ENCODE assay signal across 8 cellular contexts in the genomic region with DNA sequence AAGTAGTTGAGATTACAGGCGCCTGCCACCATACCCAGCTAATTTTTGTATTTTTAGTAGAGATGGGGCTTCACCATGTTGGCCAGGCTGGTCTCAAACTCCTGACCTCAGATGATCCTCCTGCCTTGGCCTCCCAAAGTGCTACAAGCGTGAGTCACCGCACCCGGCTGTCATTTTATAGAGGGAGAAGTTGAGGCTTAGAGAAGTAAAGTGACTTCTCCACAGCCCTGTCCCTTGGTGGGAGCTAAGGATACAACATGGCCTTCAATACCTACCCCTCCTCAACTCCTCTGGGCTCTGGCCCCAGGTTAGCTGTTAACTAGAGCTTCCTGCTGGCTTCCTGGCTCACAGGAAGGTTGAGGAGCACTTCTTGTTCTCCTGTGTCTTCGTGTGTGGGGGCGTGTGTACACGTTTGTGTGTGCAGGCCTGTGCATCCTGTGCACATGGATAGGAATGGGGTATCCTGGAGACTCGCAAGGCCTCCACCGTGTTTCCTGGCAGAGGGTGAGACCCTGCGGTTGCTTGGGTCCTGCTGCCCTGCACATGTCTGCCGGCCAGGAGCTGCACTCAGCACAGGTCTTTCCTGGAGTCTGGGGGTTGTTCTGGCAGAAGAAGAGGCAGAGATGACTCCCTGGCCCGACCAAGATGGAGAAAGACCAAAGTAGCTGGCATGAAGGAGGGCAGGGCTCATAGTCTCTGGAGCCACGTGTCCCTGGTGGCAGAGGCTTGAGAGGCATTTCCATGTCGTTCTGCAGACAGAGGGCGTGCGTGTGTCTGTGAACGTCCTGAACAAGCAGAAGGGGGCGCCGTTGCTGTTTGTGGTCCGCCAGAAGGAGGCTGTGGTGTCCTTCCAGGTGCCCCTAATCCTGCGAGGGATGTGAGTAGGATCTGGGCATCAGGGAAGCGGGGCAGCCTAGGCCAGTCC. TPM values are rescaled to one million over a fixed set of nuclear protein-coding genes. Genes with fewer than 3 reads are reported as not detected.
DNase-seq lines count a peak whose midpoint lies in the region; ATAC-seq, FAIRE-seq and TF ChIP-seq lines count a peak whose summit lies in the region.

No MANE protein-coding gene starts in this region.

- ATAC-seq in activated naive CD8-positive, alpha-beta T cell treated with anti-CD3 and anti-CD28 coated beads, Interleukin-2, amount 10 ng/mL, durations not matched to agents 7 days and 5 days (ENCODE audit: low read depth), result peak; percentile 23
- peak; percentile 47 to 67 (median 56) for ATAC-seq in psoas muscle

- H3K27ac ChIP-seq in right atrium auricular region (peak overlapping the region; percentile 32 to 95), psoas muscle (no peak overlapping the region)

- CTCF ChIA-PET in HEK293T (lab: Yijun Ruan, JAX), result interaction anchor here (0.6 to 2.2 kb wide), 7 partner anchors 8 to 335 kb away, joined by 3 to 10 read pairs (median 4); no protein-coding TSS in a partner anchor

- peak overlapping the region; percentile 49 for H3K27ac Mint-ChIP-seq in activated naive CD8-positive, alpha-beta T cell treated with anti-CD3 and anti-CD28 coated beads, Interleukin-2, amount 10 ng/mL, durations not matched to agents 7 days and 5 days

- intact Hi-C loops in psoas muscle (cut with DNase I), result loop anchor here (2.0 to 5.0 kb wide), 2 partner anchors 36 to 46 kb away; no protein-coding TSS in a partner anchor

- DNase-seq in COLO668 (lab: John Stamatoyannopoulos, UW; ENCODE audit: unreplicated experiment) (peak; percentile 54), HEK293T (ENCODE audit: extremely low spot score) (peak; percentile 78), SIG-M5 (lab: John Stamatoyannopoulos, UW) (peak; percentile 12), right atrium auricular region (ENCODE audit: low spot score) (peak; percentile 88), psoas muscle (peak; percentile 71 to 86), DMS79 treated with DMSO at 0.1 percent for 48 hours (lab: John Stamatoyannopoulos, UW) (no peak), RCC 7860 (ENCODE audit: low spot score) (no peak)
- DNase-seq in activated naive CD8-positive, alpha-beta T cell treated with anti-CD3 and anti-CD28 coated beads, Interleukin-2, amount 10 ng/mL, durations not matched to agents 7 days and 5 days, result peak; percentile 55

- TF ChIP-seq CTCF in right atrium auricular region (IDR thresholded peaks at IDR 0.05), result peak; percentile 52 to 78
- peak; percentile 63 for TF ChIP-seq CTCF in psoas muscle (IDR thresholded peaks at IDR 0.05)

- peaks cover 21% of the 10 kb centered on the region for H3K4me1 Mint-ChIP-seq in activated naive CD8-positive, alpha-beta T cell treated with anti-CD3 and anti-CD28 coated beads, Interleukin-2, amount 10 ng/mL, durations not matched to agents 7 days and 5 days

- H3K9me3 Mint-ChIP-seq in activated naive CD8-positive, alpha-beta T cell treated with anti-CD3 and anti-CD28 coated beads, Interleukin-2, amount 10 ng/mL, durations not matched to agents 7 days and 5 days, result no peaks in the 10 kb centered on the region

- no peak for FAIRE-seq in RCC 7860 (lab: Jason Lieb, UNC)

- peak overlapping the region; percentile 93 for H3K4me3 Mint-ChIP-seq in activated naive CD8-positive, alpha-beta T cell treated with anti-CD3 and anti-CD28 coated beads, Interleukin-2, amount 10 ng/mL, durations not matched to agents 7 days and 5 days

- no peaks in the 10 kb centered on the region for H3K27me3 Mint-ChIP-seq in activated naive CD8-positive, alpha-beta T cell treated with anti-CD3 and anti-CD28 coated beads, Interleukin-2, amount 10 ng/mL, durations not matched to agents 7 days and 5 days

- H3K27me3 ChIP-seq in right atrium auricular region, result no peaks in the 10 kb centered on the region
- no peaks in the 10 kb centered on the region for H3K27me3 ChIP-seq in psoas muscle (ENCODE audit: insufficient read depth in 3 of 3, low read length in 2 of 3)

- 37 to 49% (median 38%) methylated on average over 22 of the region's 22 CpGs for WGBS in psoas muscle, 3 donors

- H3K36me3 Mint-ChIP-seq in activated naive CD8-positive, alpha-beta T cell treated with anti-CD3 and anti-CD28 coated beads, Interleukin-2, amount 10 ng/mL, durations not matched to agents 7 days and 5 days, result no peaks in the 10 kb centered on the region

- H3K36me3 ChIP-seq in right atrium auricular region, result peaks cover 24% of the 10 kb centered on the region
- peaks cover 0 to 40% of the 10 kb centered on the region in 2 donors for H3K36me3 ChIP-seq in psoas muscle (ENCODE audit: insufficient read depth in 1 of 2, low read depth in 1 of 2)

- H3K9me3 ChIP-seq in right atrium auricular region, result no peaks in the 10 kb centered on the region
- no peaks in the 10 kb centered on the region for H3K9me3 ChIP-seq in psoas muscle

- H3K4me1 ChIP-seq in right atrium auricular region (peaks cover 0 to 30% of the 10 kb centered on the region in 2 donors), psoas muscle (peaks cover 32% of the 10 kb centered on the region)

- POLR2A ChIA-PET in HEK293T (lab: Yijun Ruan, JAX), result interaction anchor here (0.9 to 6.1 kb wide), 4 partner anchors 15 to 51 kb away, joined by 3 to 58 read pairs (median 6); partner anchors contain the start of genes PAFAH1B2, PCSK7 and RNF214
- POLR2A ChIA-PET in activated naive CD8-positive, alpha-beta T cell treated with anti-CD3 and anti-CD28 coated beads, Interleukin-2, amount 10 ng/mL, durations not matched to agents 7 days and 5 days (lab: Charles Lee), result interaction anchor here (0.6 to 4.2 kb wide), 3 partner anchors 24 to 49 kb away, joined by 6 to 30 read pairs (median 16); partner anchors contain the start of gene PAFAH1B2

- H3K4me3 ChIP-seq in right atrium auricular region, result no peak overlapping the region
- H3K4me3 ChIP-seq in psoas muscle, result peak overlapping the region; percentile 90

TF ChIP-seq in HEK293T, 16 proteins besides CTCF, POLR2A, EP300 and RAD21:
- TF ChIP-seq L3MBTL2 (conservative IDR thresholded peaks at IDR 0.05) (peak; percentile 57; the same call in 1 of the 2 replicates), FOXK2 (IDR thresholded peaks at IDR 0.05) (no peak)

RNA-seq across cellular contexts. Expression of gene SIDT2, which starts 2.4 kb away (rescaled TPM):
- total RNA-seq in activated naive CD8-positive, alpha-beta T cell treated with anti-CD3 and anti-CD28 coated beads, Interleukin-2, amount 10 ng/mL, durations not matched to agents 7 days and 5 days, result 10 to 100 TPM; 34.9 to 35.0 TPM
- total RNA-seq in right atrium auricular region (10 to 100 TPM; 19.1 to 33.0 TPM), psoas muscle (10 to 100 TPM; 12.6 to 22.8 (median 19.9) TPM)
- polyA plus RNA-seq in psoas muscle, result 10 to 100 TPM in 1 of 3 donors, 1 to 10 TPM in 2; 7.1 to 10.5 (median 7.3) TPM

RNA-seq across cellular contexts. Expression of gene TAGLN, which starts 18.2 kb away (rescaled TPM):
- 1 to 10 TPM; 6.2 to 6.4 TPM for total RNA-seq in activated naive CD8-positive, alpha-beta T cell treated with anti-CD3 and anti-CD28 coated beads, Interleukin-2, amount 10 ng/mL, durations not matched to agents 7 days and 5 days
- total RNA-seq in right atrium auricular region (1,000 to 10,000 TPM in 1 of 2 donors, 100 to 1,000 TPM in 1; 442 to 1,859 TPM), psoas muscle (10 to 100 TPM; 36.2 to 73.0 (median 51.7) TPM)
- polyA plus RNA-seq in psoas muscle, result 100 to 1,000 TPM in 2 of 3 donors, 10 to 100 TPM in 1; 86.5 to 140 (median 117) TPM

RNA-seq across cellular contexts. Expression of gene PAFAH1B2, which starts 36.8 kb away (rescaled TPM):
- total RNA-seq in activated naive CD8-positive, alpha-beta T cell treated with anti-CD3 and anti-CD28 coated beads, Interleukin-2, amount 10 ng/mL, durations not matched to agents 7 days and 5 days, result 10 to 100 TPM; 58.5 to 60.4 TPM
- total RNA-seq in right atrium auricular region, result 10 to 100 TPM; 41.1 to 65.8 TPM
- total RNA-seq in psoas muscle, result 10 to 100 TPM; 30.8 to 46.3 (median 35.7) TPM
- polyA plus RNA-seq in psoas muscle, result 10 to 100 TPM; 13.0 to 25.4 (median 17.4) TPM

RNA-seq across cellular contexts. Expression of gene PCSK7, which starts 51.0 kb away (rescaled TPM):
- 100 to 1,000 TPM; 191 to 195 TPM for total RNA-seq in activated naive CD8-positive, alpha-beta T cell treated with anti-CD3 and anti-CD28 coated beads, Interleukin-2, amount 10 ng/mL, durations not matched to agents 7 days and 5 days
- total RNA-seq in right atrium auricular region (10 to 100 TPM; 25.3 to 32.8 TPM), psoas muscle (10 to 100 TPM; 15.8 to 23.6 (median 20.8) TPM)
- 10 to 100 TPM in 2 of 3 donors, 1 to 10 TPM in 1; 9.9 to 17.5 (median 13.4) TPM for polyA plus RNA-seq in psoas muscle

RNA-seq across cellular contexts. Expression of gene RNF214, which starts 51.5 kb away (rescaled TPM):
- 10 to 100 TPM; 22.6 to 26.0 TPM for total RNA-seq in activated naive CD8-positive, alpha-beta T cell treated with anti-CD3 and anti-CD28 coated beads, Interleukin-2, amount 10 ng/mL, durations not matched to agents 7 days and 5 days
- 10 to 100 TPM; 11.0 to 11.5 TPM for total RNA-seq in right atrium auricular region
- total RNA-seq in psoas muscle, result 10 to 100 TPM; 31.0 to 39.4 (median 34.7) TPM
- 10 to 100 TPM; 12.4 to 19.7 (median 16.8) TPM for polyA plus RNA-seq in psoas muscle

Comparison
In these comparisons a context has a peak if more than half of its experiments do, and no peak if none do; other contexts are left out.
1. DNase-seq: peak in COLO668 (single experiment), HEK293T (single experiment), SIG-M5 (single experiment), activated naive CD8-positive, alpha-beta T cell treated with anti-CD3 and anti-CD28 coated beads, Interleukin-2, amount 10 ng/mL, durations not matched to agents 7 days and 5 days (single experiment), right atrium auricular region (single experiment) and psoas muscle (2 of 2); none in DMS79 treated with DMSO at 0.1 percent for 48 hours (single experiment) and RCC 7860 (single experiment).
2. RNA of gene TAGLN, which starts 18.2 kb away (total RNA-seq): 442 to 1,859 TPM in right atrium auricular region; 36.2 to 73.0 TPM in psoas muscle and 6.2 to 6.4 TPM in activated naive CD8-positive, alpha-beta T cell treated with anti-CD3 and anti-CD28 coated beads, Interleukin-2, amount 10 ng/mL, durations not matched to agents 7 days and 5 days; every median in the first group is over 4 times any median in the second.